Comparison of ENCODE assay signal across 18 cellular contexts in genomic region chr10:103245587-103245986, GRCh38. TPM values are rescaled to one million over a fixed set of nuclear protein-coding genes. Genes with fewer than 3 reads are reported as not detected.
"Had no signal": no experiment of that assay in that cellular context is flagged by ENCODE, and none has a peak within 500 bp of the region (broad histone marks: within the 10 kb centered on the region; RNA-seq: fewer than 3 reads in every experiment).

TSS of gene RPEL1 (plus strand) at chr10:103245887. CDS start at chr10:103245997, 110 bp downstream.

RNA-seq across cellular contexts. Expression of gene RPEL1, which starts in this region (rescaled TPM):
- total RNA-seq: left ventricle myocardium inferior; lower leg skin; lung; mesenteric fat pad; myocyte; naive thymus-derived CD4-positive, alpha-beta T cell; natural killer cell treated with Interleukin-12 subunit alpha and Interleukin-12 subunit beta and Interleukin-15 and Interleukin-18, amount 100 ng/mL, for 72 hours; osteocyte; posterior vena cava; psoas muscle; sigmoid colon; subcutaneous adipose tissue; suprapubic skin; thoracic aorta; ureter had no signal
- polyA plus RNA-seq: hepatocyte; lung; naive thymus-derived CD4-positive, alpha-beta T cell; neural cell; spleen had no signal
